ENCODE assay signal across 1 cellular context in genomic region chr16:2267505-2267912, GRCh38.
TF ChIP-seq lines count a peak whose summit lies in the region.

No MANE protein-coding gene starts in this region.

TF ChIP-seq in liver, 16 proteins besides CTCF, POLR2A, EP300 and RAD21:
- TF ChIP-seq GABPA (IDR thresholded peaks at IDR 0.05 in 1 of 2, conservative IDR thresholded peaks at IDR 0.05 in 1 of 2), result peak in 1 of 2 donors; percentile 36
